22 cellular contexts compared by ENCODE assay signal in the genomic region with DNA sequence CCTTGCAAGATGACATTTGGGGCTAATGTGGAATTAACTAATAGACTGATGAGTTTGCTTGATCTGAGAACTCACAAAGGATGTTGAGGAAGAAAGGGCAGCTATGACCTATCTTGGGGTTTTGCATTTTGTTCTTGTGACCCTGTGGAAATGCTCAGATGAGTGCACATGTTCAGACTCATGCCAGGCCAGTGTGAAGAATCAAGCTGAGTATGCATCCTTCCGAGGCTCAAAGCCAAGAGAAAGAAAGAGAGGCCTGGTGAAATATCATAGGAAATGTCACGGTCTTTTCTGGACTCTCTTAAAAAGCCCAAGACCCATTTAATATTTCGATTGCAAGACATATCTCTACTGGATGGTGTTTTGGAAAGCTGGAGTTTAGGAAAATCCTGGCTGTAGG.
DNase-seq lines count a peak whose midpoint lies in the region; ATAC-seq and TF ChIP-seq lines count a peak whose summit lies in the region.
"Had no signal": no experiment of that assay in that cellular context is flagged by ENCODE, and none has a peak within 500 bp of the region (broad histone marks: within the 10 kb centered on the region; RNA-seq: fewer than 3 reads in every experiment).

No MANE protein-coding gene starts in this region.

- no CpG with 5 or more reads among the region's 3 CpGs for WGBS in IMR-90 (ENCODE audit: extremely low coverage in 2 of 2, insufficient read length in 1 of 2), 2 experiments

- no peak overlapping the region for H3K9ac ChIP-seq in IMR-90 (ENCODE audit: low read depth, low read length)

- H4K20me1 ChIP-seq in IMR-90 (ENCODE audit: insufficient read depth, low read length), result no peaks in the 10 kb centered on the region

- peaks cover 7% of the 10 kb centered on the region for H3K9me1 ChIP-seq in IMR-90 (ENCODE audit: insufficient read depth, low read length)

- CTCF ChIA-PET in IMR-90 (lab: Yijun Ruan, JAX), result no interaction called here

- intact Hi-C loops in IMR-90 (cut with micrococcal nuclease), result no loop called here
- intact Hi-C loops in dorsolateral prefrontal cortex (cut with DNase I), result no loop called here

- ATAC-seq in IMR-90 (ENCODE audit: low read depth) (no peak), HG02642 (IDR thresholded peaks at IDR 0.05; ENCODE audit: poor library complexity, unreplicated experiment) (no peak), GM21576 (IDR thresholded peaks at IDR 0.05; ENCODE audit: unreplicated experiment) (no peak)
- ATAC-seq: CD8-positive, alpha-beta T cell had no signal

- no peak overlapping the region for H3K18ac ChIP-seq in IMR-90 (ENCODE audit: low read depth, low read length)

- H3K23ac ChIP-seq in IMR-90 (ENCODE audit: low read depth, low read length), result no peak overlapping the region

- no peaks in the 10 kb centered on the region for H3K36me3 ChIP-seq in IMR-90 (ENCODE audit: control insufficient read depth, insufficient read depth, low read length)
- H3K36me3 ChIP-seq: Peyer's patch, SJSA1 had no signal

- H2BK120ac ChIP-seq in IMR-90 (ENCODE audit: low read depth, low read length), result no peak overlapping the region

- H3K9me3 ChIP-seq in IMR-90 (ENCODE audit: control insufficient read depth, insufficient read depth, low read length), result no peaks in the 10 kb centered on the region
- H3K9me3 ChIP-seq: Peyer's patch, SJSA1 had no signal

- no peak overlapping the region for H2AFZ ChIP-seq in IMR-90 (replicated peaks; ENCODE audit: low read length, poor library complexity)

- peak; percentile 9 for DNase-seq in IMR-90
- peak; percentile 28 for DNase-seq in cerebellar cortex (ENCODE audit: low spot score)
- DNase-seq in fibroblast of peridontal ligament (ENCODE audit: extremely low read depth), result peak; percentile 68
- DNase-seq in stromal cell of bone marrow (ENCODE audit: low read depth), result peak; percentile 79
- no peak for DNase-seq in dorsolateral prefrontal cortex
- DNase-seq: ACHN; AML-193; C1 segment of cervical spinal cord; Calu3; CD8-positive, alpha-beta T cell; DMS153; Karpas-422; MV-4-11; NCI-H1105 treated with DMSO at 0.1 percent for 48 hours; NCI-H2029 treated with DMSO at 0.1 percent for 48 hours; NCI-H2171; NCI-H524 treated with DMSO at 0.1 percent for 48 hours; NCI-H82; Peyer's patch had no signal

- H3K4me1 ChIP-seq in IMR-90 (ENCODE audit: control insufficient read depth, insufficient read depth, low read length), result peaks cover 16% of the 10 kb centered on the region

- no peak overlapping the region for H2BK5ac ChIP-seq in IMR-90 (ENCODE audit: low read depth, low read length, poor library complexity, severe bottlenecking)

- in situ Hi-C loops in IMR-90 (cut with MboI; ENCODE audit: low sequenced_read_pairs), result no loop called here

- no peak overlapping the region for H3K4ac ChIP-seq in IMR-90 (ENCODE audit: low read depth, low read length)

- H3K27ac ChIP-seq in IMR-90 (ENCODE audit: insufficient read depth, low read length) (no peak overlapping the region), dorsolateral prefrontal cortex (no peak overlapping the region)
- H3K27ac ChIP-seq: Peyer's patch, SJSA1 had no signal

- H3K27me3 ChIP-seq in IMR-90 (ENCODE audit: control insufficient read depth, insufficient read depth, low read length) (peaks cover 2% of the 10 kb centered on the region; the same call in 1 of the 2 replicates), dorsolateral prefrontal cortex (no peaks in the 10 kb centered on the region)
- H3K27me3 ChIP-seq: Peyer's patch, SJSA1 had no signal

- no peak for TF ChIP-seq RAD21 in IMR-90 (IDR thresholded peaks at IDR 0.05; ENCODE audit: low read length)

- H3K79me1 ChIP-seq in IMR-90 (ENCODE audit: low read depth in 1 of 2, low read length in 2 of 2), result peaks cover 3 to 7% of the 10 kb centered on the region in 2 experiments; a peak in 2 of 4 replicates

- H4K8ac ChIP-seq in IMR-90 (ENCODE audit: low read depth in 2 of 2, low read length in 2 of 2), result no peak overlapping the region

- H2BK15ac ChIP-seq in IMR-90 (ENCODE audit: low read depth, low read length), result no peak overlapping the region

- dilution Hi-C loops in IMR-90 (cut with HindIII; ENCODE audit: low sequenced_read_pairs, unreplicated experiment), result no loop called here

- H4K5ac ChIP-seq in IMR-90 (ENCODE audit: low read depth, low read length), result no peak overlapping the region

- H2AK5ac ChIP-seq in IMR-90 (ENCODE audit: low read depth, low read length), result no peak overlapping the region

- no peak overlapping the region for H3K4me2 ChIP-seq in IMR-90 (ENCODE audit: low read depth, low read length)

- BruUV-seq in IMR-90 (replicated peaks; lab: Mats Ljungman, UMichigan), result no TSS peak

- H4K91ac ChIP-seq in IMR-90 (ENCODE audit: insufficient read depth, low read depth, low read length), result no peak overlapping the region

- POLR2A ChIA-PET in IMR-90 (lab: Charles Lee; ENCODE audit: unreplicated experiment), result no interaction called here

- no peak for TF ChIP-seq POLR2A in IMR-90 (IDR thresholded peaks at IDR 0.05; ENCODE audit: low read depth, low read length)

- H3K56ac ChIP-seq in IMR-90 (ENCODE audit: extremely low read depth, insufficient read depth, low read length), result no peak overlapping the region

- H3K14ac ChIP-seq in IMR-90 (replicated peaks; ENCODE audit: low read depth, low read length), result no peak overlapping the region

- TF ChIP-seq CTCF in IMR-90 (conservative IDR thresholded peaks at IDR 0.05; ENCODE audit: low read depth, low read length) (no peak), dorsolateral prefrontal cortex (IDR thresholded peaks at IDR 0.05 in 54 of 56, conservative IDR thresholded peaks at IDR 0.05 in 2 of 56; ENCODE audit: low read depth in 1 of 56, partially characterized antibody in 56 of 56) (no peak)

- H3K4me3 ChIP-seq in IMR-90 (ENCODE audit: insufficient read depth, low read depth, low read length), result no peak overlapping the region
- H3K4me3 ChIP-seq in dorsolateral prefrontal cortex, result no peak overlapping the region
- H3K4me3 ChIP-seq: Peyer's patch, SJSA1 had no signal

- no peak overlapping the region for H2BK20ac ChIP-seq in IMR-90 (ENCODE audit: low read depth, low read length)

- no peak overlapping the region for H2AK9ac ChIP-seq in IMR-90 (replicated peaks; ENCODE audit: low read depth, low read length, poor library complexity)

TF ChIP-seq in IMR-90, 13 proteins besides CTCF, POLR2A, EP300 and RAD21:
- TF ChIP-seq MAFK (IDR thresholded peaks at IDR 0.05; ENCODE audit: low read depth, low read length) (no peak), NFE2L2 (IDR thresholded peaks at IDR 0.05; ENCODE audit: low read depth, low read length) (no peak), USF2 (IDR thresholded peaks at IDR 0.05; ENCODE audit: low read depth, low read length) (no peak), FOS (IDR thresholded peaks at IDR 0.05; ENCODE audit: low read depth, low read length) (no peak), RCOR1 (IDR thresholded peaks at IDR 0.05; ENCODE audit: insufficient replicate concordance, low read length) (no peak), CHD1 (IDR thresholded peaks at IDR 0.05; ENCODE audit: low read depth, low read length) (no peak), BHLHE40 (IDR thresholded peaks at IDR 0.05; ENCODE audit: low read depth, low read length) (no peak), MXI1 (IDR thresholded peaks at IDR 0.05; ENCODE audit: borderline replicate concordance, low read depth, low read length) (no peak), SMC3 (IDR thresholded peaks at IDR 0.05; ENCODE audit: low read depth, low read length) (no peak), CEBPB (IDR thresholded peaks at IDR 0.05; ENCODE audit: low read depth, low read length) (no peak), MAZ (IDR thresholded peaks at IDR 0.05; ENCODE audit: borderline replicate concordance, low read depth, low read length) (no peak)
- TF ChIP-seq, protein P1, sequence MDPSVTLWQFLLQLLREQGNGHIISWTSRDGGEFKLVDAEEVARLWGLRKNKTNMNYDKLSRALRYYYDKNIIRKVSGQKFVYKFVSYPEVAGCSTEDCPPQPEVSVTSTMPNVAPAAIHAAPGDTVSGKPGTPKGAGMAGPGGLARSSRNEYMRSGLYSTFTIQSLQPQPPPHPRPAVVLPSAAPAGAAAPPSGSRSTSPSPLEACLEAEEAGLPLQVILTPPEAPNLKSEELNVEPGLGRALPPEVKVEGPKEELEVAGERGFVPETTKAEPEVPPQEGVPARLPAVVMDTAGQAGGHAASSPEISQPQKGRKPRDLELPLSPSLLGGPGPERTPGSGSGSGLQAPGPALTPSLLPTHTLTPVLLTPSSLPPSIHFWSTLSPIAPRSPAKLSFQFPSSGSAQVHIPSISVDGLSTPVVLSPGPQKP (IDR thresholded peaks at IDR 0.05; ENCODE audit: borderline replicate concordance, low read depth, low read length), result no peak
TF ChIP-seq in IMR-90: peak in this region for 0.

Comparison
In these comparisons a context has a peak if more than half of its experiments do, and no peak if none do; other contexts are left out.
1. DNase-seq: peak in IMR-90 (single experiment), cerebellar cortex (single experiment), fibroblast of peridontal ligament (single experiment) and stromal cell of bone marrow (single experiment); none in dorsolateral prefrontal cortex (0 of 10).